ENCODE assay signal across 32 cellular contexts in genomic region chr9:138122201-138122600, GRCh38.
"Had no signal": no experiment of that assay in that cellular context is flagged by ENCODE, and none has a peak within 500 bp of the region (broad histone marks: within the 10 kb centered on the region; RNA-seq: fewer than 3 reads in every experiment).

No MANE protein-coding gene starts in this region.

- H3K4me2 ChIP-seq: smooth muscle cell had no signal

- H3K36me3 ChIP-seq: esophagus squamous epithelium, heart right ventricle, prostate gland, right atrium auricular region, thoracic aorta, tibial nerve, upper lobe of right lung, uterus had no signal

- H3K4me1 Mint-ChIP-seq: memory B cell; mesothelial cell of epicardium; neural crest cell; stimulated activated memory B cell treated with anti-CD40 and anti-IgM and Interleukin-4, amounts not matched to agents 10 μg/mL and 1 μg/mL and 100 μg/mL, for 72 hours had no signal

- H3K27me3 Mint-ChIP-seq: natural killer cell treated with Interleukin-12 subunit alpha and Interleukin-12 subunit beta and Interleukin-15 and Interleukin-18, amount 100 ng/mL, for 72 hours had no signal

- H3K4me1 ChIP-seq: esophagus squamous epithelium, heart right ventricle, prostate gland, right atrium auricular region, tibial nerve, upper lobe of right lung, uterus had no signal

- H3K4me3 ChIP-seq: coronary artery, esophagus squamous epithelium, heart right ventricle, lung, mucosa of descending colon, prostate gland, right atrium auricular region, smooth muscle cell, thoracic aorta, tibial nerve, upper lobe of right lung, uterus had no signal

- H3K27me3 ChIP-seq: right atrium auricular region, tibial nerve, upper lobe of right lung, uterus had no signal

- H3K9me3 Mint-ChIP-seq: memory B cell; naive B cell; natural killer cell treated with Interleukin-12 subunit alpha and Interleukin-12 subunit beta and Interleukin-15 and Interleukin-18, amount 100 ng/mL, for 72 hours; neural crest cell; stimulated activated memory B cell treated with anti-CD40 and anti-IgM and Interleukin-4, amounts not matched to agents 10 μg/mL and 1 μg/mL and 100 μg/mL, for 72 hours had no signal

- H3K27ac Mint-ChIP-seq: memory B cell; mesothelial cell of epicardium; naive B cell; natural killer cell treated with Interleukin-12 subunit alpha and Interleukin-12 subunit beta and Interleukin-15 and Interleukin-18, amount 100 ng/mL, for 72 hours; stimulated activated memory B cell treated with anti-CD40 and anti-IgM and Interleukin-4, amounts not matched to agents 10 μg/mL and 1 μg/mL and 100 μg/mL, for 72 hours had no signal

- ATAC-seq: heart right ventricle; left colon; left ventricle myocardium superior; mucosa of descending colon; natural killer cell treated with Interleukin-12 subunit alpha and Interleukin-12 subunit beta and Interleukin-15 and Interleukin-18, amount 100 ng/mL, for 72 hours; sciatic nerve; stimulated activated memory B cell treated with anti-CD40 and anti-IgM and Interleukin-4, amounts not matched to agents 10 μg/mL and 1 μg/mL and 100 μg/mL, for 72 hours; stimulated activated naive CD8-positive, alpha-beta T cell treated with anti-CD3 and anti-CD28 coated beads, Interleukin-15, Interleukin-2, amounts not matched to agents 100 U/mL and 50 U/mL, for 24 hours; upper lobe of right lung had no signal

- H3K27ac ChIP-seq: coronary artery, esophagus squamous epithelium, heart right ventricle, prostate gland, right atrium auricular region, thoracic aorta, tibial nerve, upper lobe of right lung, uterus had no signal

- H3K9me3 ChIP-seq: esophagus squamous epithelium, heart right ventricle, mucosa of descending colon, prostate gland, right atrium auricular region, thoracic aorta, tibial nerve, upper lobe of right lung, uterus had no signal

- DNase-seq: dermis blood vessel endothelial cell; effector memory CD4-positive, alpha-beta T cell; erythroblast; esophagus squamous epithelium; foreskin melanocyte; glutamatergic neuron; heart right ventricle; hippocampal formation; kidney glomerular epithelial cell; left colon; left ventricle myocardium superior; mucosa of descending colon; naive B cell; stimulated activated CD4-positive, alpha-beta T cell treated with anti-CD3 and anti-CD28 coated beads, Interleukin-2, amount 100 ng/mL, for 24 hours; stimulated activated CD4-positive, alpha-beta T cell treated with anti-CD3 and anti-CD28 coated beads, Interleukin-4, amount 100 ng/mL, for 4 hours; stimulated activated naive CD8-positive, alpha-beta T cell treated with anti-CD3 and anti-CD28 coated beads, Interleukin-15, Interleukin-2, amounts not matched to agents 100 U/mL and 50 U/mL, for 24 hours; upper lobe of right lung; uterus had no signal

- H3K36me3 Mint-ChIP-seq: memory B cell; naive B cell; natural killer cell treated with Interleukin-12 subunit alpha and Interleukin-12 subunit beta and Interleukin-15 and Interleukin-18, amount 100 ng/mL, for 72 hours; stimulated activated memory B cell treated with anti-CD40 and anti-IgM and Interleukin-4, amounts not matched to agents 10 μg/mL and 1 μg/mL and 100 μg/mL, for 72 hours had no signal

- FAIRE-seq: islet of Langerhans had no signal

- H3K4me3 Mint-ChIP-seq: memory B cell; mesothelial cell of epicardium; naive B cell; natural killer cell treated with Interleukin-12 subunit alpha and Interleukin-12 subunit beta and Interleukin-15 and Interleukin-18, amount 100 ng/mL, for 72 hours; neural crest cell; stimulated activated memory B cell treated with anti-CD40 and anti-IgM and Interleukin-4, amounts not matched to agents 10 μg/mL and 1 μg/mL and 100 μg/mL, for 72 hours had no signal
